Comparison of ENCODE assay signal across 6 cellular contexts in the genomic region with DNA sequence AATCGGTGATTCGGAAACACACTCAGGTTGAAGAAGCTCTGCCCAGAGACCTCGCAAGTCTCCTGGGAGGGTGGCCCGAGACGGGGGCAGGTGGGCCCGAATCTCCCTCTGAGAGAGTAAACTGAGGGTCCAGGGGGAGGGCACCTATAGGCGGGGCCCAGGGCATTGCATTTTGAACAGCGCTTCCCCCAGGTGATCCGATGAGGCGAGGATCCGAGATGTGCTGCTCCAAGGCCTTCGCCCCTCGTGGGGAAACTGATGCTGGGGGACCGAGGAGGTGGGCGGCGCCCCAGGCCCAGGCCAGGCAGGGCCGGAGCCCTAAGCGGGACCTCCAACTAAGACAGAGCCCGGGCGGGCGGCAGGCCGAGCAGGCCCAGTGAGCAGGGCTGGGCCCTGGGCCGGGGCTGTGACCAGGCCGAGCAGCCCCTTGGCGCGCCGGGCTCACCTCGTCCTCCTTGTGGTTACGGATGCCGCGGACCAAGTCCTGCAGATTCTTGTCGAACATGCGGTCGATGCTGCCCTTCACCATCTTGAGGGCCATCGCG. TPM values are rescaled to one million over a fixed set of nuclear protein-coding genes. Genes with fewer than 3 reads are reported as not detected.
DNase-seq lines count a peak whose midpoint lies in the region; ATAC-seq and TF ChIP-seq lines count a peak whose summit lies in the region.

No MANE protein-coding gene starts in this region.

- DNase-seq in AG10803 (ENCODE audit: low read depth) = no peak
- DNase-seq in HFFc6 = no peak
- peak; percentile 32 for DNase-seq in activated CD8-positive, alpha-beta T cell treated with anti-CD3 and anti-CD28 coated beads, Interleukin-2, amount 10 ng/mL, durations not matched to agents 7 days and 5 days
- DNase-seq in left kidney (ENCODE audit: low read depth, low spot score) = peak; percentile 33
- no peak for DNase-seq in DMS114 treated with DMSO at 0.1 percent for 48 hours (lab: John Stamatoyannopoulos, UW; ENCODE audit: unreplicated experiment)
- no peak for DNase-seq in cortex of kidney (lab: John Stamatoyannopoulos, UW)

- peak overlapping the region; percentile 90 for H3K4me3 ChIP-seq in AG10803 (ENCODE audit: low read length)

- peak; percentile 20 for ATAC-seq in activated CD8-positive, alpha-beta T cell treated with anti-CD3 and anti-CD28 coated beads, Interleukin-2, amount 10 ng/mL, durations not matched to agents 7 days and 5 days

- peaks cover 20% of the 10 kb centered on the region for H3K36me3 Mint-ChIP-seq in HFFc6 (ENCODE audit: low read depth)
- peaks cover 20% of the 10 kb centered on the region for H3K36me3 Mint-ChIP-seq in activated CD8-positive, alpha-beta T cell treated with anti-CD3 and anti-CD28 coated beads, Interleukin-2, amount 10 ng/mL, durations not matched to agents 7 days and 5 days (ENCODE audit: low read depth)

- H3K9me3 Mint-ChIP-seq in HFFc6 = no peaks in the 10 kb centered on the region
- H3K9me3 Mint-ChIP-seq in activated CD8-positive, alpha-beta T cell treated with anti-CD3 and anti-CD28 coated beads, Interleukin-2, amount 10 ng/mL, durations not matched to agents 7 days and 5 days (ENCODE audit: insufficient read depth) = no peaks in the 10 kb centered on the region

- CTCF ChIA-PET in activated CD8-positive, alpha-beta T cell treated with anti-CD3 and anti-CD28 coated beads, Interleukin-2, amount 10 ng/mL, durations not matched to agents 7 days and 5 days (lab: Charles Lee) = interaction anchor here (1.2 kb wide), 1 partner anchor 67 kb away, joined by 3 read pairs; no protein-coding TSS in a partner anchor

- peak overlapping the region; percentile 89 for H3K27ac Mint-ChIP-seq in HFFc6
- H3K27ac Mint-ChIP-seq in activated CD8-positive, alpha-beta T cell treated with anti-CD3 and anti-CD28 coated beads, Interleukin-2, amount 10 ng/mL, durations not matched to agents 7 days and 5 days = peak overlapping the region; percentile 83

- H3K27me3 Mint-ChIP-seq in HFFc6 (ENCODE audit: insufficient read depth) = peaks cover 2% of the 10 kb centered on the region; the same call in 1 of the 2 replicates
- no peaks in the 10 kb centered on the region for H3K27me3 Mint-ChIP-seq in activated CD8-positive, alpha-beta T cell treated with anti-CD3 and anti-CD28 coated beads, Interleukin-2, amount 10 ng/mL, durations not matched to agents 7 days and 5 days (ENCODE audit: low read depth)

- POLR2A ChIA-PET in activated CD8-positive, alpha-beta T cell treated with anti-CD3 and anti-CD28 coated beads, Interleukin-2, amount 10 ng/mL, durations not matched to agents 7 days and 5 days (lab: Charles Lee) = interaction anchor here (1.2 to 1.4 kb wide), 2 partner anchors 209 to 325 kb away, joined by 3 read pairs; no protein-coding TSS in a partner anchor

- H3K4me1 Mint-ChIP-seq in HFFc6 (ENCODE audit: low read depth) = peaks cover 46% of the 10 kb centered on the region
- peaks cover 49% of the 10 kb centered on the region for H3K4me1 Mint-ChIP-seq in activated CD8-positive, alpha-beta T cell treated with anti-CD3 and anti-CD28 coated beads, Interleukin-2, amount 10 ng/mL, durations not matched to agents 7 days and 5 days (ENCODE audit: low read depth)

- TF ChIP-seq CTCF in AG10803 (conservative IDR thresholded peaks at IDR 0.05; ENCODE audit: low read length) (no peak), HFFc6 (IDR thresholded peaks at IDR 0.05) (no peak)

- peak overlapping the region; percentile 95 for H3K4me3 Mint-ChIP-seq in HFFc6
- H3K4me3 Mint-ChIP-seq in activated CD8-positive, alpha-beta T cell treated with anti-CD3 and anti-CD28 coated beads, Interleukin-2, amount 10 ng/mL, durations not matched to agents 7 days and 5 days = peak overlapping the region; percentile 82

RNA-seq across cellular contexts. Expression of a gene that starts 0.5 kb away (rescaled TPM):
- total RNA-seq in HFFc6 (2021; fragmentation: NEBNext Ultra II Directional; extraction: Animal tissue kit (Norgen Biotek cat#: 25700)) = 100 to 1,000 TPM; 139 to 169 (median 151) TPM
- total RNA-seq in activated CD8-positive, alpha-beta T cell treated with anti-CD3 and anti-CD28 coated beads, Interleukin-2, amount 10 ng/mL, durations not matched to agents 7 days and 5 days = 100 to 1,000 TPM in 1 of 2 experiments, 10 to 100 TPM in 1; 91.5 to 100 TPM

RNA-seq across cellular contexts. Expression of a gene that starts 12.9 kb away (rescaled TPM):
- 10 to 100 TPM; 18.5 to 22.9 (median 21.3) TPM for total RNA-seq in HFFc6 (2021; fragmentation: NEBNext Ultra II Directional; extraction: Animal tissue kit (Norgen Biotek cat#: 25700))
- total RNA-seq in activated CD8-positive, alpha-beta T cell treated with anti-CD3 and anti-CD28 coated beads, Interleukin-2, amount 10 ng/mL, durations not matched to agents 7 days and 5 days = 10 to 100 TPM; 70.6 to 74.3 TPM

RNA-seq across cellular contexts. Expression of a gene that starts 54.2 kb away (rescaled TPM):
- total RNA-seq in HFFc6 (2021; fragmentation: NEBNext Ultra II Directional; extraction: Animal tissue kit (Norgen Biotek cat#: 25700)) = 1 to 10 TPM in 5 of 6 experiments, under 1 TPM in 1; 0.68 to 1.9 (median 1.5) TPM
- total RNA-seq in activated CD8-positive, alpha-beta T cell treated with anti-CD3 and anti-CD28 coated beads, Interleukin-2, amount 10 ng/mL, durations not matched to agents 7 days and 5 days = 1 to 10 TPM; 8.7 to 9.5 TPM

RNA-seq across cellular contexts. Expression of a gene that starts 54.7 kb away (rescaled TPM):
- 10 to 100 TPM; 47.1 to 52.6 (median 51.2) TPM for total RNA-seq in HFFc6 (2021; fragmentation: NEBNext Ultra II Directional; extraction: Animal tissue kit (Norgen Biotek cat#: 25700))
- total RNA-seq in activated CD8-positive, alpha-beta T cell treated with anti-CD3 and anti-CD28 coated beads, Interleukin-2, amount 10 ng/mL, durations not matched to agents 7 days and 5 days = 100 to 1,000 TPM; 235 to 240 TPM

Comparison
In these comparisons a context has a peak if more than half of its experiments do, and no peak if none do; other contexts are left out.
1. DNase-seq: peak in activated CD8-positive, alpha-beta T cell treated with anti-CD3 and anti-CD28 coated beads, Interleukin-2, amount 10 ng/mL, durations not matched to agents 7 days and 5 days (single experiment) and left kidney (single experiment); none in AG10803 (single experiment), HFFc6 (single experiment), DMS114 treated with DMSO at 0.1 percent for 48 hours (single experiment) and cortex of kidney (single experiment).